Comparison of ENCODE assay signal across 18 cellular contexts in genomic region chr1:30657131-30658013, GRCh38.
DNase-seq lines count a peak whose midpoint lies in the region; ATAC-seq and TF ChIP-seq lines count a peak whose summit lies in the region.
"Had no signal": no experiment of that assay in that cellular context is flagged by ENCODE, and none has a peak within 500 bp of the region (broad histone marks: within the 10 kb centered on the region; RNA-seq: fewer than 3 reads in every experiment).

No MANE protein-coding gene starts in this region.

- H3K4me3 ChIP-seq in HCT116 (replicated peaks in 1 of 2; ENCODE audit: low read depth in 1 of 2, low read length in 2 of 2) (0 out of 4 replicates have a peak overlapping the region, but pooled peaks of 1 of the 2 experiments have one; percentile 8), epithelial cell of esophagus (ENCODE audit: low read length) (no peak overlapping the region)
- H3K4me3 ChIP-seq: esophagus muscularis mucosa, thoracic aorta had no signal

- H3K4me2 ChIP-seq in HCT116 (ENCODE audit: low read length) = peak overlapping the region; percentile 58

- H3K9me2 ChIP-seq in HCT116 (ENCODE audit: insufficient read depth) = no peaks in the 10 kb centered on the region

- DNase-seq in HCT116 (ENCODE audit: low read depth, low spot score) (peak; percentile 35), NCI-H69 (lab: John Stamatoyannopoulos, UW) (peak; percentile 18), epithelial cell of esophagus (ENCODE audit: low read depth) (peak; percentile 53), posterior vena cava (ENCODE audit: low spot score) (peak; percentile 62), SHP77 (lab: John Stamatoyannopoulos, UW) (no peak), NCI-H146 (lab: John Stamatoyannopoulos, UW) (no peak)
- DNase-seq: activated CD4-positive, alpha-beta T cell treated with anti-CD3 and anti-CD28 coated beads, Interleukin-2, amount 50 U/mL, for 48 hours; activated naive CD4-positive, alpha-beta T cell treated with anti-CD3 and anti-CD28 coated beads, Interleukin-2, amount 10 ng/mL, durations not matched to agents 7 days and 5 days; DND-41; effector CD4-positive, alpha-beta T cell; NCI-H2171 treated with DMSO at 0.1 percent for 48 hours; stimulated activated CD4-positive, alpha-beta T cell treated with anti-CD3 and anti-CD28 coated beads, Interleukin-2, amount 100 ng/mL, for 24 hours; stimulated activated naive B cell treated with anti-CD40 and anti-IgM and Interleukin-4, amounts not matched to agents 10 μg/mL and 1 μg/mL and 100 μg/mL, for 72 hours; WERI-Rb-1 had no signal

- ATAC-seq in HCT116 (peak; percentile 80), HG03045 (IDR thresholded peaks at IDR 0.05; ENCODE audit: unreplicated experiment) (no peak)
- ATAC-seq: stimulated activated naive B cell treated with anti-CD40 and anti-IgM and Interleukin-4, amounts not matched to agents 10 μg/mL and 1 μg/mL and 100 μg/mL, for 72 hours had no signal

- no peak overlapping the region; the same call in 1 of the 2 replicates for H3K27ac ChIP-seq in HCT116 (ENCODE audit: low read depth, low read length)
- H3K27ac ChIP-seq: esophagus muscularis mucosa, HL-60, thoracic aorta, WERI-Rb-1 had no signal

- no TSS peak for BruUV-seq in HCT116 (replicated peaks; lab: Mats Ljungman, UMichigan)

- no peaks in the 10 kb centered on the region for H3K27me3 ChIP-seq in HCT116 (ENCODE audit: insufficient read depth, low read length)

- H3K79me2 ChIP-seq in HCT116 (ENCODE audit: insufficient read depth, low read length) = no peaks in the 10 kb centered on the region

- POLR2A ChIA-PET in HCT116 (lab: Charles Lee) = no interaction called here

- no peaks in the 10 kb centered on the region for H3K9me3 ChIP-seq in HCT116 (ENCODE audit: control insufficient read depth in 1 of 2, insufficient read depth in 1 of 2, low read depth in 1 of 2, low read length in 2 of 2)
- H3K9me3 ChIP-seq: esophagus muscularis mucosa, thoracic aorta had no signal

- H4K20me1 ChIP-seq in HCT116 (ENCODE audit: insufficient read depth) = no peaks in the 10 kb centered on the region

- TF ChIP-seq RAD21 in HCT116 (IDR thresholded peaks at IDR 0.05; ENCODE audit: low read depth) = no peak

- intact Hi-C loops in HCT116 (cut with micrococcal nuclease) (no loop called here), posterior vena cava (cut with DNase I) (no loop called here)

- no peak overlapping the region for H2AFZ ChIP-seq in HCT116 (ENCODE audit: low read depth, low read length, poor library complexity, severe bottlenecking)

- TF ChIP-seq CTCF in HCT116 (IDR thresholded peaks at IDR 0.05 in 2 of 3, conservative IDR thresholded peaks at IDR 0.05 in 1 of 3; ENCODE audit: borderline replicate concordance in 1 of 3, insufficient read depth in 1 of 3, low read depth in 2 of 3, low read length in 2 of 3) (no peak), epithelial cell of esophagus (IDR thresholded peaks at IDR 0.05; ENCODE audit: insufficient read depth, low read depth, low read length, missing control alignments) (no peak)

- no peak for TF ChIP-seq POLR2A in HCT116 (IDR thresholded peaks at IDR 0.05; ENCODE audit: borderline replicate concordance, extremely low read depth, insufficient read depth, insufficient read length)

- H3K9ac ChIP-seq in HCT116 (ENCODE audit: low read length) = no peak overlapping the region

- CTCF ChIA-PET in HCT116 (lab: Charles Lee) = no interaction called here

- RAD21 ChIA-PET in HCT116 (lab: Charles Lee; ENCODE audit: low non-redundant PET in 1 of 2, low total read pairs in 2 of 2, uncharacterized antibody in 2 of 2, unreplicated experiment in 2 of 2) = no interaction called here

- no peaks in the 10 kb centered on the region for H3K36me3 ChIP-seq in HCT116 (ENCODE audit: control insufficient read depth in 1 of 2, insufficient read depth in 2 of 2, low read length in 2 of 2)
- H3K36me3 ChIP-seq: esophagus muscularis mucosa, thoracic aorta, WERI-Rb-1 had no signal

- peaks cover 16 to 43% of the 10 kb centered on the region in 2 experiments for H3K4me1 ChIP-seq in HCT116 (ENCODE audit: control insufficient read depth in 1 of 2, insufficient read depth in 2 of 2, low read length in 2 of 2)

TF ChIP-seq in HCT116, 20 proteins besides CTCF, POLR2A, EP300 and RAD21:
- TF ChIP-seq ATF3 (IDR thresholded peaks at IDR 0.05) = no peak
- no peak for TF ChIP-seq SP1 (IDR thresholded peaks at IDR 0.05; ENCODE audit: low read depth)
- TF ChIP-seq CBX3 (IDR thresholded peaks at IDR 0.05; ENCODE audit: low read depth) = no peak
- no peak for TF ChIP-seq SRF (IDR thresholded peaks at IDR 0.05; ENCODE audit: low read depth)
- no peak for TF ChIP-seq TCF7L2 (IDR thresholded peaks at IDR 0.05; ENCODE audit: borderline replicate concordance, extremely low read depth, insufficient read depth, insufficient read length)
- TF ChIP-seq POLR2AphosphoS5 (IDR thresholded peaks at IDR 0.05; ENCODE audit: low read depth, low read length) = no peak
- no peak for TF ChIP-seq MAX (IDR thresholded peaks at IDR 0.05)
- no peak for TF ChIP-seq JUND (IDR thresholded peaks at IDR 0.05)
- TF ChIP-seq EZH2phosphoT487 (IDR thresholded peaks at IDR 0.05; ENCODE audit: borderline replicate concordance) = no peak
- TF ChIP-seq ZNF274 (IDR thresholded peaks at IDR 0.05; ENCODE audit: low read depth, low read length) = no peak
- TF ChIP-seq YY1 (IDR thresholded peaks at IDR 0.05; ENCODE audit: extremely low read depth, insufficient replicate concordance, low read depth, low read length) = no peak
- TF ChIP-seq EGR1 (IDR thresholded peaks at IDR 0.05; ENCODE audit: low read depth) = no peak
- no peak for TF ChIP-seq ZBTB33 (IDR thresholded peaks at IDR 0.05; ENCODE audit: extremely low read depth, insufficient replicate concordance, low read length)
- TF ChIP-seq ZFX (IDR thresholded peaks at IDR 0.05) = no peak
- no peak for TF ChIP-seq SIN3A (IDR thresholded peaks at IDR 0.05; ENCODE audit: low read depth)
- no peak for TF ChIP-seq REST (IDR thresholded peaks at IDR 0.05; ENCODE audit: low read depth)
- no peak for TF ChIP-seq ELF1 (IDR thresholded peaks at IDR 0.05; ENCODE audit: borderline replicate concordance, low read depth)
- no peak for TF ChIP-seq FOSL1 (IDR thresholded peaks at IDR 0.05; ENCODE audit: low read depth)
- no peak for TF ChIP-seq CEBPB (IDR thresholded peaks at IDR 0.05; ENCODE audit: low read depth)
- no peak for TF ChIP-seq EZH2 (IDR thresholded peaks at IDR 0.05)
TF ChIP-seq in HCT116: peak in this region for 0.

Comparison
In these comparisons a context has a peak if more than half of its experiments do, and no peak if none do; other contexts are left out.
1. DNase-seq: peak in HCT116 (single experiment), NCI-H69 (single experiment), epithelial cell of esophagus (single experiment) and posterior vena cava (single experiment); none in SHP77 (0 of 2) and NCI-H146 (single experiment).